Comparison of ENCODE assay signal across 7 cellular contexts in the genomic region with DNA sequence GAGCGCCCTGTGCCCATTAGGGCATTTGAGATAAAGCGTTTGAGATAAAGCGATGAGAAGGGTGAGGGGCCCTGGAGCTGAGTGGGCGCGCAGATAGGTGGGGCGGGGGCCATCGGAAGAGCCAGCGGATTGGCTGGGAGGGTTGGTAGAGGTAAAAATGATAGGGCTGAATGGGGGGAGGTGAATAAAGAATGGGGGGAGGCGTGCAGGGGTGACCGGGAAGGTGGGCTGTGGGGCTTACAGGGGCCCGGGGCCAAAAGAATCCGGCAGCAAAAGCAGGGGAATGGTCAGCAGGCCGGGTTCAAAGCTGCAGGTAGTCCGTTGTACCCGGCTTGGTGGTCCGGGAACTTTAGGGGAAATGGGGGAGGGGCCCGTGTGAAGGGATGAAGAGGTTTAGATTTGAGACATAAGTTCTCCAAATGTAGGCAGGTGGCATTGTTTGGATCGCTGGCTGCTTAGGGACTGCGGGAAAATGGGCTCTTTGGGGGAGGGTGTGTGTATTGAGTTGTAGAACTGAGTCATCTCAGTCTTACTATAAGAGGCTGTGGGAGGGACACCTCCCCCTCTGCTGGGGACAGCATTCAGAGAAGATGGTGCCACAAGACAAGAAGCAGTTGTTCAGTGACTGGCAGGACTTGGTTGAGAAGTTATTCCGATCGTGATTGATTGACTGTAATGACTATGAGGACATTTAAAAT. TPM values are rescaled to one million over a fixed set of nuclear protein-coding genes. Genes with fewer than 3 reads are reported as not detected.
DNase-seq lines count a peak whose midpoint lies in the region; ATAC-seq and TF ChIP-seq lines count a peak whose summit lies in the region.

No MANE protein-coding gene starts in this region.

- intact Hi-C loops in esophagus squamous epithelium (cut with DNase I) (loop anchor here (5.0 kb wide), 1 partner anchor 71 kb away; no protein-coding TSS in a partner anchor), thyroid gland (cut with DNase I) (loop anchor here (5.0 kb wide), 2 partner anchors 71 to 74 kb away; no protein-coding TSS in a partner anchor)

- H3K36me3 ChIP-seq in NT2/D1 (ENCODE audit: insufficient read depth, insufficient read length, low read length) (peaks cover 24% of the 10 kb centered on the region), esophagus squamous epithelium (peaks cover 0 to 15% (median 0%) of the 10 kb centered on the region in 3 donors), thyroid gland (no peaks in the 10 kb centered on the region)

- H3K27me3 ChIP-seq in NT2/D1 (ENCODE audit: insufficient read depth, insufficient read length) (no peaks in the 10 kb centered on the region), esophagus squamous epithelium (no peaks in the 10 kb centered on the region), thyroid gland (no peaks in the 10 kb centered on the region)

- H3K27ac ChIP-seq in esophagus squamous epithelium: peak overlapping the region; percentile 80 to 91 (median 85)
- peak overlapping the region in 2 of 3 donors; percentile 18 to 69 for H3K27ac ChIP-seq in thyroid gland

- 2 to 4% methylated on average over 20 of the region's 21 CpGs for WGBS in esophagus squamous epithelium, 2 donors
- WGBS in thyroid gland, 2 donors: 5 to 6% methylated on average over 21 of the region's 21 CpGs

- H3K4me1 ChIP-seq in NT2/D1 (ENCODE audit: insufficient read depth, insufficient read length) (peaks cover 9% of the 10 kb centered on the region), esophagus squamous epithelium (peaks cover 25 to 60% (median 27%) of the 10 kb centered on the region in 3 donors), thyroid gland (peaks cover 18 to 30% of the 10 kb centered on the region in 2 donors)

- TF ChIP-seq CTCF in esophagus squamous epithelium (IDR thresholded peaks at IDR 0.05) (no peak), omental fat pad (IDR thresholded peaks at IDR 0.05) (no peak), thyroid gland (IDR thresholded peaks at IDR 0.05) (no peak)

- H3K4me3 ChIP-seq in NT2/D1 (ENCODE audit: insufficient read length, low read depth) (peak overlapping the region; percentile 87), esophagus squamous epithelium (peak overlapping the region; percentile 65 to 98 (median 86)), thyroid gland (replicated peaks in 1 of 3) (peak overlapping the region; percentile 37 to 88 (median 54))

- no peak for TF ChIP-seq POLR2A in esophagus squamous epithelium (IDR thresholded peaks at IDR 0.05)
- TF ChIP-seq POLR2A in thyroid gland (IDR thresholded peaks at IDR 0.05): no peak

- H3K9ac ChIP-seq in NT2/D1 (ENCODE audit: insufficient read length, low read depth): peak overlapping the region; percentile 86

- peak; percentile 56 for DNase-seq in NT2/D1 (ENCODE audit: low read depth, low spot score)
- peak; percentile 52 for DNase-seq in activated T-cell treated with anti-CD3 and anti-CD28 coated beads for 24 hours (ENCODE audit: low read depth)
- peak; percentile 17 for DNase-seq in esophagus squamous epithelium (lab: John Stamatoyannopoulos, UW)
- DNase-seq in omental fat pad (ENCODE audit: low spot score): peak; percentile 26
- peak; percentile 14 to 26 for DNase-seq in thyroid gland

- ATAC-seq in GM18511 (IDR thresholded peaks at IDR 0.05; ENCODE audit: unreplicated experiment) (peak; percentile 44), HG02798 (IDR thresholded peaks at IDR 0.05; ENCODE audit: poor library complexity, unreplicated experiment) (peak; percentile 26), omental fat pad (ENCODE audit: low FRiP score) (no peak)

- no peaks in the 10 kb centered on the region for H3K9me3 ChIP-seq in NT2/D1 (ENCODE audit: insufficient read depth, low read length)
- no peaks in the 10 kb centered on the region for H3K9me3 ChIP-seq in esophagus squamous epithelium
- no peaks in the 10 kb centered on the region for H3K9me3 ChIP-seq in thyroid gland

RNA-seq across cellular contexts. Expression of gene ARID3B, which starts 0.6 kb away (rescaled TPM):
- total RNA-seq in esophagus squamous epithelium (10 to 100 TPM in 1 of 4 donors, 1 to 10 TPM in 3; 4.5 to 11.6 (median 6.4) TPM), omental fat pad (10 to 100 TPM in 1 of 4 donors, 1 to 10 TPM in 3; 2.2 to 16.9 (median 4.3) TPM), thyroid gland (1 to 10 TPM; 5.9 to 7.7 (median 6.2) TPM)
